Comparison of ENCODE assay signal across 12 cellular contexts in genomic region chr14:68403794-68404522, GRCh38.
DNase-seq lines count a peak whose midpoint lies in the region; ATAC-seq and TF ChIP-seq lines count a peak whose summit lies in the region.
"Had no signal": no experiment of that assay in that cellular context is flagged by ENCODE, and none has a peak within 500 bp of the region (broad histone marks: within the 10 kb centered on the region; RNA-seq: fewer than 3 reads in every experiment).

No MANE protein-coding gene starts in this region.

- no peak overlapping the region for H3K4me2 ChIP-seq in HCT116 (ENCODE audit: low read length)
- H3K4me2 ChIP-seq in parathyroid adenoma (ENCODE audit: low read length) = peak overlapping the region; percentile 24
- no peak overlapping the region for H3K4me2 ChIP-seq in MM.1S (ENCODE audit: low read depth, low read length)

- no TSS peak for BruUV-seq in HCT116 (replicated peaks; lab: Mats Ljungman, UMichigan)

- ATAC-seq in CD4-positive, alpha-beta T cell (ENCODE audit: poor library complexity) = peak; percentile 28
- ATAC-seq in HCT116 = no peak

- H3K27ac Mint-ChIP-seq in CD4-positive, alpha-beta T cell = peak overlapping the region; percentile 61

- H3K9ac ChIP-seq in HCT116 (ENCODE audit: low read length) = no peak overlapping the region
- no peak overlapping the region for H3K9ac ChIP-seq in parathyroid adenoma
- no peak overlapping the region for H3K9ac ChIP-seq in MM.1S (ENCODE audit: low read length)

- H3K4me3 Mint-ChIP-seq in CD4-positive, alpha-beta T cell = no peak overlapping the region

- TF ChIP-seq POLR2A in HCT116 (IDR thresholded peaks at IDR 0.05; ENCODE audit: borderline replicate concordance, extremely low read depth, insufficient read depth, insufficient read length) = no peak

- TF ChIP-seq CTCF in CD4-positive, alpha-beta T cell (IDR thresholded peaks at IDR 0.05) = no peak
- TF ChIP-seq CTCF in HCT116 (IDR thresholded peaks at IDR 0.05 in 2 of 3, conservative IDR thresholded peaks at IDR 0.05 in 1 of 3; ENCODE audit: borderline replicate concordance in 1 of 3, insufficient read depth in 1 of 3, low read depth in 2 of 3, low read length in 2 of 3) = no peak
- no peak for TF ChIP-seq CTCF in brain microvascular endothelial cell (IDR thresholded peaks at IDR 0.05; ENCODE audit: low read depth, low read length, missing control alignments)
- no peak for TF ChIP-seq CTCF in parathyroid adenoma (IDR thresholded peaks at IDR 0.05)
- TF ChIP-seq CTCF in MM.1S (IDR thresholded peaks at IDR 0.05; ENCODE audit: low read length) = no peak

- CTCF ChIA-PET in CD4-positive, alpha-beta T cell (lab: Charles Lee) = interaction anchor here (1.5 kb wide), 1 partner anchor 413 kb away, joined by 3 read pairs; no protein-coding TSS in a partner anchor
- CTCF ChIA-PET in HCT116 (lab: Charles Lee) = no interaction called here

- no peaks in the 10 kb centered on the region for H3K79me2 ChIP-seq in HCT116 (ENCODE audit: insufficient read depth, low read length)
- no peaks in the 10 kb centered on the region for H3K79me2 ChIP-seq in parathyroid adenoma
- H3K79me2 ChIP-seq in MM.1S (ENCODE audit: low read length) = no peaks in the 10 kb centered on the region

- H4K20me1 ChIP-seq in HCT116 (ENCODE audit: insufficient read depth) (no peaks in the 10 kb centered on the region), MM.1S (ENCODE audit: insufficient read depth, low read length) (no peaks in the 10 kb centered on the region)

- no peak for TF ChIP-seq RAD21 in HCT116 (IDR thresholded peaks at IDR 0.05; ENCODE audit: low read depth)

- H3K36me3 ChIP-seq in HCT116 (ENCODE audit: control insufficient read depth in 1 of 2, insufficient read depth in 2 of 2, low read length in 2 of 2) = no peaks in the 10 kb centered on the region
- no peaks in the 10 kb centered on the region for H3K36me3 ChIP-seq in brain microvascular endothelial cell (replicated peaks)
- H3K36me3 ChIP-seq in parathyroid adenoma (ENCODE audit: control insufficient read depth, insufficient read depth, low read length) = no peaks in the 10 kb centered on the region
- H3K36me3 ChIP-seq in MM.1S (replicated peaks; ENCODE audit: insufficient read depth, low read length) = no peaks in the 10 kb centered on the region
- H3K36me3 ChIP-seq: SJSA1 had no signal

- H3K27me3 ChIP-seq in CD4-positive, alpha-beta T cell (ENCODE audit: control insufficient read depth, insufficient read depth, low read length) = no peaks in the 10 kb centered on the region
- H3K27me3 ChIP-seq in HCT116 (ENCODE audit: insufficient read depth, low read length) (no peaks in the 10 kb centered on the region), brain microvascular endothelial cell (replicated peaks) (no peaks in the 10 kb centered on the region), parathyroid adenoma (ENCODE audit: control insufficient read depth, insufficient read depth, low read length) (no peaks in the 10 kb centered on the region), MM.1S (replicated peaks; ENCODE audit: insufficient read depth, low read length) (no peaks in the 10 kb centered on the region)
- H3K27me3 ChIP-seq: SJSA1 had no signal

- in situ Hi-C loops in brain microvascular endothelial cell (cut with HindIII; ENCODE audit: low pct_ligation_motif_present, low sequenced_read_pairs) = no loop called here

- intact Hi-C loops in CD4-positive, alpha-beta T cell (cut with DNase I, micrococcal nuclease) = no loop called here
- intact Hi-C loops in HCT116 (cut with micrococcal nuclease) = no loop called here

- no peaks in the 10 kb centered on the region for H3K27me3 Mint-ChIP-seq in CD4-positive, alpha-beta T cell

- no peak for DNase-seq in CD4-positive, alpha-beta T cell
- DNase-seq in HCT116 (ENCODE audit: low read depth, low spot score) (no peak), brain microvascular endothelial cell (no peak), NCI-H748 (lab: John Stamatoyannopoulos, UW; ENCODE audit: unreplicated experiment) (no peak), MM.1S (no peak), hippocampal formation (lab: John Stamatoyannopoulos, UW) (no peak), retina (no peak)
- DNase-seq: activated CD4-positive, alpha-beta T cell treated with anti-CD3 and anti-CD28 coated beads, Interleukin-2, amount 50 U/mL, for 4 hours; effector CD8-positive, alpha-beta T cell; NCI-H446 treated with DMSO at 0.1 percent for 48 hours had no signal

- peak overlapping the region; percentile 32 for H3K27ac ChIP-seq in CD4-positive, alpha-beta T cell (ENCODE audit: low read depth, low read length)
- H3K27ac ChIP-seq in HCT116 (ENCODE audit: low read depth, low read length) (peak overlapping the region; percentile 19; the same call in 1 of the 2 replicates), brain microvascular endothelial cell (peak overlapping the region; percentile 36), parathyroid adenoma (peak overlapping the region; percentile 34), MM.1S (ENCODE audit: low read length) (no peak overlapping the region)
- H3K27ac ChIP-seq: SJSA1 had no signal

- H3K9me2 ChIP-seq in HCT116 (ENCODE audit: insufficient read depth) (no peaks in the 10 kb centered on the region), MM.1S (replicated peaks; ENCODE audit: insufficient read depth, low read length) (no peaks in the 10 kb centered on the region)

- H3K4me1 ChIP-seq in HCT116 (ENCODE audit: control insufficient read depth in 1 of 2, insufficient read depth in 2 of 2, low read length in 2 of 2) (peaks cover 22 to 48% of the 10 kb centered on the region in 2 experiments), parathyroid adenoma (peaks cover 24% of the 10 kb centered on the region), MM.1S (ENCODE audit: low read length) (no peaks in the 10 kb centered on the region)
- H3K4me1 ChIP-seq: SJSA1 had no signal

- H3K9me3 Mint-ChIP-seq in CD4-positive, alpha-beta T cell = no peaks in the 10 kb centered on the region

- H3F3A ChIP-seq in MM.1S (ENCODE audit: insufficient read depth, low read length) = no peaks in the 10 kb centered on the region

- POLR2A ChIA-PET in CD4-positive, alpha-beta T cell (lab: Charles Lee) = interaction anchor here (0.6 to 2.0 kb wide), 3 partner anchors 100 to 152 kb away, joined by 3 to 9 read pairs (median 4); no protein-coding TSS in a partner anchor
- POLR2A ChIA-PET in HCT116 (lab: Charles Lee) = interaction anchor here (0.8 kb wide), 1 partner anchor 389 kb away, joined by 3 read pairs; the partner anchor contains the start of gene ZFP36L1

- no peaks in the 10 kb centered on the region for H3K36me3 Mint-ChIP-seq in CD4-positive, alpha-beta T cell (ENCODE audit: low read depth)

- H3K4me1 Mint-ChIP-seq in CD4-positive, alpha-beta T cell (ENCODE audit: low read depth) = peaks cover 42% of the 10 kb centered on the region

- RAD21 ChIA-PET in HCT116 (lab: Charles Lee; ENCODE audit: low non-redundant PET in 1 of 2, low total read pairs in 2 of 2, uncharacterized antibody in 2 of 2, unreplicated experiment in 2 of 2) = no interaction called here

- H2AFZ ChIP-seq in HCT116 (ENCODE audit: low read depth, low read length, poor library complexity, severe bottlenecking) (no peak overlapping the region), parathyroid adenoma (peak overlapping the region; percentile 13), MM.1S (ENCODE audit: low read length) (no peak overlapping the region)

- H3K4me3 ChIP-seq in HCT116 (replicated peaks in 1 of 2; ENCODE audit: low read depth in 1 of 2, low read length in 2 of 2) (no peak overlapping the region), brain microvascular endothelial cell (ENCODE audit: low read depth, low read length) (no peak overlapping the region), parathyroid adenoma (ENCODE audit: low read depth, low read length) (peak overlapping the region; percentile 12), MM.1S (ENCODE audit: low read length) (no peak overlapping the region)
- H3K4me3 ChIP-seq: SJSA1 had no signal

- no peaks in the 10 kb centered on the region for H3K9me3 ChIP-seq in CD4-positive, alpha-beta T cell (ENCODE audit: control insufficient read depth, low read length)
- H3K9me3 ChIP-seq in HCT116 (ENCODE audit: control insufficient read depth in 1 of 2, insufficient read depth in 1 of 2, low read depth in 1 of 2, low read length in 2 of 2) = no peaks in the 10 kb centered on the region
- H3K9me3 ChIP-seq in parathyroid adenoma (ENCODE audit: control insufficient read depth, low read length) = no peaks in the 10 kb centered on the region
- no peaks in the 10 kb centered on the region for H3K9me3 ChIP-seq in MM.1S (replicated peaks; ENCODE audit: insufficient read depth, low read length)
- H3K9me3 ChIP-seq: SJSA1 had no signal

TF ChIP-seq in HCT116, 20 proteins besides CTCF, POLR2A, EP300 and RAD21 (continues in another document):
- TF ChIP-seq CBX3 (IDR thresholded peaks at IDR 0.05; ENCODE audit: low read depth) = no peak
- no peak for TF ChIP-seq JUND (IDR thresholded peaks at IDR 0.05)
- no peak for TF ChIP-seq SP1 (IDR thresholded peaks at IDR 0.05; ENCODE audit: low read depth)
- TF ChIP-seq ZFX (IDR thresholded peaks at IDR 0.05) = no peak
- TF ChIP-seq POLR2AphosphoS5 (IDR thresholded peaks at IDR 0.05; ENCODE audit: low read depth, low read length) = no peak
- no peak for TF ChIP-seq EZH2 (IDR thresholded peaks at IDR 0.05)
- TF ChIP-seq ATF3 (IDR thresholded peaks at IDR 0.05) = no peak
